19 cellular contexts compared by ENCODE assay signal in genomic region chr17:27800522-27800921, GRCh38. TPM values are rescaled to one million over a fixed set of nuclear protein-coding genes. Genes with fewer than 3 reads are reported as not detected.
DNase-seq lines count a peak whose midpoint lies in the region; ATAC-seq, FAIRE-seq and TF ChIP-seq lines count a peak whose summit lies in the region.
"Had no signal": no experiment of that assay in that cellular context is flagged by ENCODE, and none has a peak within 500 bp of the region (broad histone marks: within the 10 kb centered on the region; RNA-seq: fewer than 3 reads in every experiment).

NOS2 (minus strand) TSS chr17:27800529; CDS start chr17:27798809, 1,720 bp downstream.

- no peaks in the 10 kb centered on the region for H3K79me2 ChIP-seq in HepG2 (ENCODE audit: insufficient read depth, low read length)

- TF ChIP-seq RAD21 in HepG2 (CRISPR knock-in tag; IDR thresholded peaks at IDR 0.05): no peak

- POLR2A ChIA-PET in HepG2 (lab: Yijun Ruan, JAX): no interaction called here

- no peak within 1 kb of the TSS for H3K9ac ChIP-seq in HepG2 (ENCODE audit: insufficient read depth, low read depth, low read length)
- H3K9ac ChIP-seq: SK-N-SH had no signal

- no peak for TF ChIP-seq EP300 in HepG2 (IDR thresholded peaks at IDR 0.05; ENCODE audit: low read depth in 2 of 2, low read length in 2 of 2)
- no peak for TF ChIP-seq EP300 in HepG2 (CRISPR knock-in tag; IDR thresholded peaks at IDR 0.05; ENCODE audit: borderline replicate concordance)

- CTCF ChIA-PET in HepG2 (lab: Yijun Ruan, JAX; ENCODE audit: low intra/inter-chr PET ratio, low total read pairs): no interaction called here

- no peak for TF ChIP-seq CTCF in HepG2 (CRISPR knock-in tag; IDR thresholded peaks at IDR 0.05)
- TF ChIP-seq CTCF in spleen (IDR thresholded peaks at IDR 0.05 in 8 of 11, conservative IDR thresholded peaks at IDR 0.05 in 3 of 11): no peak

- H3K9me3 ChIP-seq in HepG2 (ENCODE audit: low read length): no peaks in the 10 kb centered on the region
- no peaks in the 10 kb centered on the region for H3K9me3 ChIP-seq in spleen
- H3K9me3 ChIP-seq: SK-N-SH had no signal

- H3K27me3 ChIP-seq in HepG2 (ENCODE audit: control insufficient read depth in 1 of 2, insufficient read depth in 2 of 2, low read length in 2 of 2) (peaks cover 0 to 4% of the 10 kb centered on the region in 2 experiments; a peak in 1 of 5 replicates), spleen (replicated peaks in 1 of 7) (peaks cover 0 to 18% (median 0%) of the 10 kb centered on the region in 7 donors)

- H3K4me2 ChIP-seq in HepG2 (ENCODE audit: low read depth, low read length): no peak within 1 kb of the TSS
- H3K4me2 ChIP-seq: SK-N-SH had no signal

- H3K36me3 ChIP-seq in HepG2 (replicated peaks in 1 of 2; ENCODE audit: control insufficient read depth in 1 of 2, insufficient read depth in 2 of 2, low read length in 2 of 2) (no peaks in the 10 kb centered on the region), spleen (no peaks in the 10 kb centered on the region)

- H3K4me3 ChIP-seq in HepG2 (replicated peaks in 1 of 3; ENCODE audit: insufficient read depth in 1 of 3, low read depth in 2 of 3, low read length in 3 of 3) (no peak within 1 kb of the TSS), spleen (no peak within 1 kb of the TSS)
- H3K4me3 ChIP-seq: K562 had no signal

- 0% methylated on average over 1 of the region's 1 CpG for WGBS in HepG2 (ENCODE audit: low lambda C conversion rate)
- WGBS in spleen, 5 donors: 22 to 71% (median 52%) methylated on average over 1 of the region's 1 CpG

- in situ Hi-C loops in HepG2 (cut with HindIII; ENCODE audit: extremely low pct_ligation_motif_present, low pct_unique_long_range_greater_than_20kb): no loop called here

- H3K4me1 ChIP-seq in HepG2 (ENCODE audit: insufficient read depth, low read length): peaks cover 22% of the 10 kb centered on the region
- peaks cover 0 to 6% (median 5%) of the 10 kb centered on the region in 6 donors for H3K4me1 ChIP-seq in spleen

- ATAC-seq in HepG2: no peak
- ATAC-seq in GM21723 (IDR thresholded peaks at IDR 0.05; ENCODE audit: unreplicated experiment): no peak
- ATAC-seq: HCT116, K562 had no signal

- intact Hi-C loops in HepG2 (cut with micrococcal nuclease; ENCODE audit: unreplicated experiment) (no loop called here), spleen (cut with DNase I; ENCODE audit: low total_unique reads) (loop anchor here (5.0 to 10.0 kb wide), 2 partner anchors 77 to 454 kb away; no protein-coding TSS in a partner anchor)

- FAIRE-seq in HepG2 (lab: Jason Lieb, UNC): no peak
- FAIRE-seq: K562 had no signal

- H2AFZ ChIP-seq in HepG2 (ENCODE audit: low read length): no peak within 1 kb of the TSS

- H4K20me1 ChIP-seq in HepG2 (ENCODE audit: insufficient read depth, low read length): no peaks in the 10 kb centered on the region

- TF ChIP-seq POLR2A in HepG2 (IDR thresholded peaks at IDR 0.05; ENCODE audit: insufficient read depth in 1 of 2, low read depth in 2 of 2, low read length in 2 of 2) (no peak), spleen (IDR thresholded peaks at IDR 0.05) (no peak)

- no TSS peak for BruUV-seq in HepG2 (replicated peaks; lab: Mats Ljungman, UMichigan)

- no peak within 1 kb of the TSS for H3K27ac ChIP-seq in HepG2 (ENCODE audit: extremely low read length, insufficient read depth, low read length)
- no peak within 1 kb of the TSS for H3K27ac ChIP-seq in spleen
- H3K27ac ChIP-seq: HL-60 had no signal

- peak; percentile 73 for DNase-seq in LoVo (ENCODE audit: low spot score)
- DNase-seq in SW480 (ENCODE audit: low spot score): peak; percentile 66
- peak; percentile 26 for DNase-seq in HepG2 (ENCODE audit: low spot score)
- DNase-seq in spleen: peak; percentile 1
- no peak for DNase-seq in midbrain (lab: John Stamatoyannopoulos, UW)
- DNase-seq in GM19240 (ENCODE audit: insufficient read length, low spot score): no peak
- DNase-seq: CD8-positive, alpha-beta memory T cell; DMS 273 treated with DMSO at 0.1 percent for 48 hours; NCI-H1092 treated with DMSO at 0.1 percent for 48 hours; NCI-H1694; NCI-H2107; NCI-H345; NCI-H748 treated with DMSO at 0.1 percent for 48 hours; Right ventricle myocardium superior; SK-N-SH had no signal

TF ChIP-seq in HepG2, 621 proteins besides CTCF, POLR2A, EP300 and RAD21 (continues in another document):
- no peak for TF ChIP-seq JARID2 (CRISPR knock-in tag; IDR thresholded peaks at IDR 0.05; ENCODE audit: insufficient replicate concordance)
- TF ChIP-seq SMYD3 (CRISPR knock-in tag; IDR thresholded peaks at IDR 0.05): no peak
- TF ChIP-seq HIC2 (CRISPR knock-in tag; IDR thresholded peaks at IDR 0.05; ENCODE audit: low read depth): 0 out of 2 replicates have a peak, but pooled peaks have one; percentile 29
- TF ChIP-seq ZNF709 (CRISPR knock-in tag; IDR thresholded peaks at IDR 0.05): no peak
- TF ChIP-seq, protein P1, sequence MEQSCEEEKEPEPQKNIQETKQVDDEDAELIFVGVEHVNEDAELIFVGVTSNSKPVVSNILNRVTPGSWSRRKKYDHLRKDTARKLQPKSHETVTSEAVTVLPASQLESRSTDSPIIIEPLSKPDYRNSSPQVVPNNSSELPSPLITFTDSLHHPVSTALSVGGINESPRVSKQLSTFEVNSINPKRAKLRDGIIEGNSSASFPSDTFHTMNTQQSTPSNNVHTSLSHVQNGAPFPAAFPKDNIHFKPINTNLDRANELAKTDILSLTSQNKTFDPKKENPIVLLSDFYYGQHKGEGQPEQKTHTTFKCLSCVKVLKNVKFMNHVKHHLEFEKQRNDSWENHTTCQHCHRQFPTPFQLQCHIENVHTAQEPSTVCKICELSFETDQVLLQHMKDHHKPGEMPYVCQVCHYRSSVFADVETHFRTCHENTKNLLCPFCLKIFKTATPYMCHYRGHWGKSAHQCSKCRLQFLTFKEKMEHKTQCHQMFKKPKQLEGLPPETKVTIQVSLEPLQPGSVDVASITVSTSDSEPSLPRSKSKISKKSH (CRISPR knock-in tag; IDR thresholded peaks at IDR 0.05; ENCODE audit: borderline replicate concordance): no peak
- no peak for TF ChIP-seq PAF1 (CRISPR knock-in tag; IDR thresholded peaks at IDR 0.05)
- peak; percentile 50 for TF ChIP-seq HNF4A (CRISPR knock-in tag; IDR thresholded peaks at IDR 0.05)
- no peak for TF ChIP-seq ZNF18 (CRISPR knock-in tag; IDR thresholded peaks at IDR 0.05; ENCODE audit: insufficient replicate concordance)
- TF ChIP-seq ZNF441 (CRISPR knock-in tag; IDR thresholded peaks at IDR 0.05; ENCODE audit: borderline replicate concordance): no peak

RNA-seq across cellular contexts. Expression of gene NOS2, which starts in this region (rescaled TPM):
- total RNA-seq in HepG2 (2016; rRNA removed; fragmentation: Illumina TruSeq; extraction: Trizol): 0.02 TPM in 1 of 2 replicates, not detected in the other
- not detected in 2 replicates for total RNA-seq in HepG2 (2016; cell fraction: cytosol; rRNA removed; fragmentation: Illumina TruSeq; extraction: Trizol; ENCODE audit: low read depth)
- not detected in 2 replicates for total RNA-seq in HepG2 (2016; cell fraction: insoluble cytoplasmic fraction; rRNA removed; fragmentation: Illumina TruSeq; extraction: Trizol)
- total RNA-seq in HepG2 (2016; cell fraction: membrane; rRNA removed; fragmentation: Illumina TruSeq; extraction: Trizol): not detected in 2 replicates
- total RNA-seq in HepG2 (2016; cell fraction: nucleus; rRNA removed; fragmentation: Illumina TruSeq; extraction: Trizol): not detected in 2 replicates
- polyA plus RNA-seq in HepG2 (2011; rRNA removed): 0.03 TPM in 1 of 2 replicates, not detected in the other
- polyA plus RNA-seq in HepG2 (2011; cell fraction: cytosol; rRNA removed): not detected in 2 replicates
- not detected in 2 replicates for polyA plus RNA-seq in HepG2 (2011; cell fraction: nucleus; rRNA removed)
- not detected in 2 replicates for polyA plus RNA-seq in HepG2 (2012)
- not detected in 2 replicates for polyA plus RNA-seq in HepG2 (2016; cell fraction: cytosol; fragmentation: Illumina TruSeq; extraction: Trizol; ENCODE audit: low read depth)
- not detected in 2 replicates for polyA plus RNA-seq in HepG2 (2016; cell fraction: insoluble cytoplasmic fraction; fragmentation: Illumina TruSeq; extraction: Trizol; ENCODE audit: low read depth)
- not detected in 2 replicates for polyA plus RNA-seq in HepG2 (2016; cell fraction: membrane; fragmentation: Illumina TruSeq; extraction: Trizol; ENCODE audit: low read depth)
- not detected in 2 replicates for polyA plus RNA-seq in HepG2 (2016; cell fraction: nucleus; fragmentation: Illumina TruSeq; extraction: Trizol; ENCODE audit: insufficient read depth, low read depth)
- not detected in 2 replicates for polyA minus RNA-seq in HepG2 (2011; rRNA and poly(A)+ RNA removed; ENCODE audit: low replicate concordance)
- polyA minus RNA-seq in HepG2 (2011; cell fraction: cytosol; rRNA and poly(A)+ RNA removed): not detected in 2 replicates
- not detected in 2 replicates for polyA minus RNA-seq in HepG2 (2011; cell fraction: nucleus; rRNA and poly(A)+ RNA removed)
- under 1 TPM in 6 of 7 donors, not detected in 1; 0.12 to 0.69 (median 0.32) TPM for total RNA-seq in spleen
- polyA plus RNA-seq in spleen: under 1 TPM; 0.02 to 0.10 (median 0.07) TPM
- total RNA-seq: K562 had no signal
- polyA plus RNA-seq: CD8-positive, alpha-beta memory T cell; K562; SK-N-SH had no signal

Comparison
In these comparisons a context has a peak if more than half of its experiments do, and no peak if none do; other contexts are left out.
1. Peak in DNase-seq in HepG2; RNA of the gene not detected or under 1 TPM.
2. Peak in DNase-seq in spleen; RNA of the gene not detected or under 1 TPM.
3. DNase-seq: peak in LoVo (single experiment) and SW480 (single experiment); none in midbrain (single experiment) and GM19240 (single experiment).